ENCODE assay signal across 1 cellular context in genomic region chr6:10722570-10722819, GRCh38.
TF ChIP-seq lines count a peak whose summit lies in the region.

No MANE protein-coding gene starts in this region.

TF ChIP-seq in K562, 482 proteins besides CTCF, POLR2A, EP300 and RAD21 (continued from another document and continues in another):
- TF ChIP-seq MECOM (CRISPR knock-in tag; IDR thresholded peaks at IDR 0.05) (peak; percentile 64; the same call in 1 of the 2 replicates), ZNF551 (CRISPR knock-in tag; IDR thresholded peaks at IDR 0.05) (no peak), MIER1 (IDR thresholded peaks at IDR 0.05; ENCODE audit: low read depth) (no peak), RERE (CRISPR knock-in tag; IDR thresholded peaks at IDR 0.05; ENCODE audit: borderline replicate concordance) (no peak), MCM3 (IDR thresholded peaks at IDR 0.05) (no peak), ZNF583 (CRISPR knock-in tag; IDR thresholded peaks at IDR 0.05) (0 out of 2 replicates have a peak, but pooled peaks have one; percentile 27), NR2C1 (IDR thresholded peaks at IDR 0.05) (no peak), NR2C1 (tag; IDR thresholded peaks at IDR 0.05) (peak; percentile 39; the same call in 1 of the 2 replicates), ARID3B (CRISPR knock-in tag; IDR thresholded peaks at IDR 0.05; ENCODE audit: borderline replicate concordance) (no peak), KDM1A (IDR thresholded peaks at IDR 0.05) (peak in 1 of 2 experiments; percentile 4; a peak in 1 of 4 replicates), NUFIP1 (IDR thresholded peaks at IDR 0.05; ENCODE audit: partially characterized antibody) (no peak), NFIC (IDR thresholded peaks at IDR 0.05) (peak; percentile 97), NFIX (CRISPR knock-in tag; IDR thresholded peaks at IDR 0.05; ENCODE audit: low read depth) (0 out of 2 replicates have a peak, but pooled peaks have one; percentile 17), GTF3C2 (IDR thresholded peaks at IDR 0.05; ENCODE audit: borderline replicate concordance, extremely low read depth, insufficient read length) (no peak), PHTF2 (CRISPR knock-in tag; IDR thresholded peaks at IDR 0.05) (no peak), TGIF2 (CRISPR knock-in tag; IDR thresholded peaks at IDR 0.05) (no peak; the same call in 1 of the 2 replicates), FOSL1 (tag; conservative IDR thresholded peaks at IDR 0.05) (0 out of 2 replicates have a peak, but pooled peaks have one; percentile 1), EGR1 (conservative IDR thresholded peaks at IDR 0.05) (0 out of 2 replicates have a peak, but pooled peaks have one; percentile 22), NR2C2 (CRISPR knock-in tag; IDR thresholded peaks at IDR 0.05) (no peak), NR2C2 (tag; IDR thresholded peaks at IDR 0.05) (0 out of 2 replicates have a peak, but pooled peaks have one; percentile 38), E2F3 (CRISPR knock-in tag; IDR thresholded peaks at IDR 0.05) (0 out of 2 replicates have a peak, but pooled peaks have one; percentile 58), MLX (CRISPR knock-in tag; conservative IDR thresholded peaks at IDR 0.05) (no peak), ZNF41 (CRISPR knock-in tag; conservative IDR thresholded peaks at IDR 0.05) (0 out of 2 replicates have a peak, but pooled peaks have one; percentile 10), ZNF780A (CRISPR knock-in tag; IDR thresholded peaks at IDR 0.05) (0 out of 2 replicates have a peak, but pooled peaks have one; percentile 69), TOE1 (IDR thresholded peaks at IDR 0.05; ENCODE audit: borderline replicate concordance) (no peak), TOE1 (CRISPR knock-in tag; IDR thresholded peaks at IDR 0.05; ENCODE audit: borderline replicate concordance, low read depth) (no peak), ZC3H8 (IDR thresholded peaks at IDR 0.05) (no peak), ZNF239 (CRISPR knock-in tag; IDR thresholded peaks at IDR 0.05) (peak; percentile 52)
- TF ChIP-seq, protein P1, sequence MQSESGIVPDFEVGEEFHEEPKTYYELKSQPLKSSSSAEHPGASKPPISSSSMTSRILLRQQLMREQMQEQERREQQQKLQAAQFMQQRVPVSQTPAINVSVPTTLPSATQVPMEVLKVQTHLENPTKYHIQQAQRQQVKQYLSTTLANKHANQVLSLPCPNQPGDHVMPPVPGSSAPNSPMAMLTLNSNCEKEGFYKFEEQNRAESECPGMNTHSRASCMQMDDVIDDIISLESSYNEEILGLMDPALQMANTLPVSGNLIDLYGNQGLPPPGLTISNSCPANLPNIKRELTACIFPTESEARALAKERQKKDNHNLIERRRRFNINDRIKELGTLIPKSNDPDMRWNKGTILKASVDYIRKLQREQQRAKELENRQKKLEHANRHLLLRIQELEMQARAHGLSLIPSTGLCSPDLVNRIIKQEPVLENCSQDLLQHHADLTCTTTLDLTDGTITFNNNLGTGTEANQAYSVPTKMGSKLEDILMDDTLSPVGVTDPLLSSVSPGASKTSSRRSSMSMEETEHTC (IDR thresholded peaks at IDR 0.05) = no peak
- TF ChIP-seq, protein P2, sequence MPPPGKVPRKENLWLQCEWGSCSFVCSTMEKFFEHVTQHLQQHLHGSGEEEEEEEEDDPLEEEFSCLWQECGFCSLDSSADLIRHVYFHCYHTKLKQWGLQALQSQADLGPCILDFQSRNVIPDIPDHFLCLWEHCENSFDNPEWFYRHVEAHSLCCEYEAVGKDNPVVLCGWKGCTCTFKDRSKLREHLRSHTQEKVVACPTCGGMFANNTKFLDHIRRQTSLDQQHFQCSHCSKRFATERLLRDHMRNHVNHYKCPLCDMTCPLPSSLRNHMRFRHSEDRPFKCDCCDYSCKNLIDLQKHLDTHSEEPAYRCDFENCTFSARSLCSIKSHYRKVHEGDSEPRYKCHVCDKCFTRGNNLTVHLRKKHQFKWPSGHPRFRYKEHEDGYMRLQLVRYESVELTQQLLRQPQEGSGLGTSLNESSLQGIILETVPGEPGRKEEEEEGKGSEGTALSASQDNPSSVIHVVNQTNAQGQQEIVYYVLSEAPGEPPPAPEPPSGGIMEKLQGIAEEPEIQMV (tag; conservative IDR thresholded peaks at IDR 0.05; ENCODE audit: low read depth) = no peak
- TF ChIP-seq, protein P3, sequence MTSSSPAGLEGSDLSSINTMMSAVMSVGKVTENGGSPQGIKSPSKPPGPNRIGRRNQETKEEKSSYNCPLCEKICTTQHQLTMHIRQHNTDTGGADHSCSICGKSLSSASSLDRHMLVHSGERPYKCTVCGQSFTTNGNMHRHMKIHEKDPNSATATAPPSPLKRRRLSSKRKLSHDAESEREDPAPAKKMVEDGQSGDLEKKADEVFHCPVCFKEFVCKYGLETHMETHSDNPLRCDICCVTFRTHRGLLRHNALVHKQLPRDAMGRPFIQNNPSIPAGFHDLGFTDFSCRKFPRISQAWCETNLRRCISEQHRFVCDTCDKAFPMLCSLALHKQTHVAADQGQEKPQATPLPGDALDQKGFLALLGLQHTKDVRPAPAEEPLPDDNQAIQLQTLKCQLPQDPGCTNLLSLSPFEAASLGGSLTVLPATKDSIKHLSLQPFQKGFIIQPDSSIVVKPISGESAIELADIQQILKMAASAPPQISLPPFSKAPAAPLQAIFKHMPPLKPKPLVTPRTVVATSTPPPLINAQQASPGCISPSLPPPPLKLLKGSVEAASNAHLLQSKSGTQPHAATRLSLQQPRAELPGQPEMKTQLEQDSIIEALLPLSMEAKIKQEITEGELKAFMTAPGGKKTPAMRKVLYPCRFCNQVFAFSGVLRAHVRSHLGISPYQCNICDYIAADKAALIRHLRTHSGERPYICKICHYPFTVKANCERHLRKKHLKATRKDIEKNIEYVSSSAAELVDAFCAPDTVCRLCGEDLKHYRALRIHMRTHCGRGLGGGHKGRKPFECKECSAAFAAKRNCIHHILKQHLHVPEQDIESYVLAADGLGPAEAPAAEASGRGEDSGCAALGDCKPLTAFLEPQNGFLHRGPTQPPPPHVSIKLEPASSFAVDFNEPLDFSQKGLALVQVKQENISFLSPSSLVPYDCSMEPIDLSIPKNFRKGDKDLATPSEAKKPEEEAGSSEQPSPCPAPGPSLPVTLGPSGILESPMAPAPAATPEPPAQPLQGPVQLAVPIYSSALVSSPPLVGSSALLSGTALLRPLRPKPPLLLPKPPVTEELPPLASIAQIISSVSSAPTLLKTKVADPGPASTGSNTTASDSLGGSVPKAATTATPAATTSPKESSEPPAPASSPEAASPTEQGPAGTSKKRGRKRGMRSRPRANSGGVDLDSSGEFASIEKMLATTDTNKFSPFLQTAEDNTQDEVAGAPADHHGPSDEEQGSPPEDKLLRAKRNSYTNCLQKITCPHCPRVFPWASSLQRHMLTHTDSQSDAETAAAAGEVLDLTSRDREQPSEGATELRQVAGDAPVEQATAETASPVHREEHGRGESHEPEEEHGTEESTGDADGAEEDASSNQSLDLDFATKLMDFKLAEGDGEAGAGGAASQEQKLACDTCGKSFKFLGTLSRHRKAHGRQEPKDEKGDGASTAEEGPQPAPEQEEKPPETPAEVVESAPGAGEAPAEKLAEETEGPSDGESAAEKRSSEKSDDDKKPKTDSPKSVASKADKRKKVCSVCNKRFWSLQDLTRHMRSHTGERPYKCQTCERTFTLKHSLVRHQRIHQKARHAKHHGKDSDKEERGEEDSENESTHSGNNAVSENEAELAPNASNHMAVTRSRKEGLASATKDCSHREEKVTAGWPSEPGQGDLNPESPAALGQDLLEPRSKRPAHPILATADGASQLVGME (CRISPR knock-in tag; IDR thresholded peaks at IDR 0.05) = 0 out of 2 replicates have a peak, but pooled peaks have one; percentile 58
- TF ChIP-seq, protein P4, sequence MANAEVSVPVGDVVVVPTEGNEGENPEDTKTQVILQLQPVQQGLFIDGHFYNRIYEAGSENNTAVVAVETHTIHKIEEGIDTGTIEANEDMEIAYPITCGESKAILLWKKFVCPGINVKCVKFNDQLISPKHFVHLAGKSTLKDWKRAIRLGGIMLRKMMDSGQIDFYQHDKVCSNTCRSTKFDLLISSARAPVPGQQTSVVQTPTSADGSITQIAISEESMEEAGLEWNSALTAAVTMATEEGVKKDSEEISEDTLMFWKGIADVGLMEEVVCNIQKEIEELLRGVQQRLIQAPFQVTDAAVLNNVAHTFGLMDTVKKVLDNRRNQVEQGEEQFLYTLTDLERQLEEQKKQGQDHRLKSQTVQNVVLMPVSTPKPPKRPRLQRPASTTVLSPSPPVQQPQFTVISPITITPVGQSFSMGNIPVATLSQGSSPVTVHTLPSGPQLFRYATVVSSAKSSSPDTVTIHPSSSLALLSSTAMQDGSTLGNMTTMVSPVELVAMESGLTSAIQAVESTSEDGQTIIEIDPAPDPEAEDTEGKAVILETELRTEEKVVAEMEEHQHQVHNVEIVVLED (CRISPR knock-in tag; IDR thresholded peaks at IDR 0.05) = peak; percentile 13; the same call in 1 of the 2 replicates
